ENCODE assay signal across 1 cellular context in the genomic region with DNA sequence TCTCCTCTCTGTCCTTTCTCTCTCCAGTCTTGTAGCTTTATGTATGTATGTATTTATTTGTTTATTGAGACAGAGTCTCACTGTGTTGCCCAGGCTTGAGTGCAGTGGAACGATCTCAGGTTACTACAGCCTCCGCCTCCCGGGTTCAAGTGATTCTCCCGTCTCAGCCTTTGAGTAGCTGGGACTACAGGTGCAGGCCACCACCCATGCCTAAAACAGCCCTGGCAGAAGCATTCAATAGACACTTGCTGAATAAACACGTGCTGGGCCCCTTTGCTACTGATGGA.
TF ChIP-seq lines count a peak whose summit lies in the region.

No MANE protein-coding gene starts in this region.

TF ChIP-seq in HepG2, 621 proteins besides CTCF, POLR2A, EP300 and RAD21:
- TF ChIP-seq ZNF121 (CRISPR knock-in tag; IDR thresholded peaks at IDR 0.05): peak; percentile 73
- TF ChIP-seq, protein P1, sequence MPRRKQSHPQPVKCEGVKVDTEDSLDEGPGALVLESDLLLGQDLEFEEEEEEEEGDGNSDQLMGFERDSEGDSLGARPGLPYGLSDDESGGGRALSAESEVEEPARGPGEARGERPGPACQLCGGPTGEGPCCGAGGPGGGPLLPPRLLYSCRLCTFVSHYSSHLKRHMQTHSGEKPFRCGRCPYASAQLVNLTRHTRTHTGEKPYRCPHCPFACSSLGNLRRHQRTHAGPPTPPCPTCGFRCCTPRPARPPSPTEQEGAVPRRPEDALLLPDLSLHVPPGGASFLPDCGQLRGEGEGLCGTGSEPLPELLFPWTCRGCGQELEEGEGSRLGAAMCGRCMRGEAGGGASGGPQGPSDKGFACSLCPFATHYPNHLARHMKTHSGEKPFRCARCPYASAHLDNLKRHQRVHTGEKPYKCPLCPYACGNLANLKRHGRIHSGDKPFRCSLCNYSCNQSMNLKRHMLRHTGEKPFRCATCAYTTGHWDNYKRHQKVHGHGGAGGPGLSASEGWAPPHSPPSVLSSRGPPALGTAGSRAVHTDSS (CRISPR knock-in tag; conservative IDR thresholded peaks at IDR 0.05): no peak
